Comparison of ENCODE assay signal across 21 cellular contexts in genomic region chr12:56728139-56728861, GRCh38. TPM values are rescaled to one million over a fixed set of nuclear protein-coding genes. Genes with fewer than 3 reads are reported as not detected.
"Had no signal": no experiment of that assay in that cellular context is flagged by ENCODE, and none has a peak within 500 bp of the region (broad histone marks: within the 10 kb centered on the region; RNA-seq: fewer than 3 reads in every experiment).

No MANE protein-coding gene starts in this region.

- H3K27me3 Mint-ChIP-seq: activated CD4-positive, alpha-beta memory T cell treated with anti-CD3 and anti-CD28 coated beads, Interleukin-2, amount 10 ng/mL, durations not matched to agents 7 days and 5 days; activated naive CD8-positive, alpha-beta T cell; effector memory CD8-positive, alpha-beta T cell; naive B cell; stimulated activated naive CD8-positive, alpha-beta T cell treated with anti-CD3 and anti-CD28 coated beads, Interleukin-15, amount 100 ng/mL, for 72 hours had no signal

- H3K27ac Mint-ChIP-seq: activated naive CD8-positive, alpha-beta T cell; neural progenitor cell had no signal

- H3K4me3 ChIP-seq: esophagus squamous epithelium, heart right ventricle, left ventricle myocardium inferior, mucosa of descending colon, neural progenitor cell, ovary, psoas muscle, suprapubic skin, transverse colon, vagina had no signal

- H3K4me2 ChIP-seq: neural progenitor cell had no signal

- DNase-seq: activated CD4-positive, alpha-beta memory T cell treated with anti-CD3 and anti-CD28 coated beads, Interleukin-2, amount 10 ng/mL, durations not matched to agents 7 days and 5 days; activated CD4-positive, alpha-beta T cell treated with anti-CD3 and anti-CD28 coated beads for 48 hours; activated CD4-positive, CD25-positive, alpha-beta regulatory T cell; activated gamma-delta T cell; activated T-cell treated with anti-CD3 and anti-CD28 coated beads, Interleukin-2, amount 50 U/mL, for 4 hours; effector memory CD8-positive, alpha-beta T cell; esophagus squamous epithelium; heart right ventricle; left ventricle myocardium inferior; mucosa of descending colon; naive B cell; psoas muscle; right cardiac atrium; stimulated activated naive CD8-positive, alpha-beta T cell treated with anti-CD3 and anti-CD28 coated beads, Interleukin-15, amount 100 ng/mL, for 72 hours; transverse colon had no signal

- H3K36me3 ChIP-seq: ovary had no signal

- H3K9me3 Mint-ChIP-seq: activated CD4-positive, alpha-beta memory T cell treated with anti-CD3 and anti-CD28 coated beads, Interleukin-2, amount 10 ng/mL, durations not matched to agents 7 days and 5 days; activated T-cell treated with anti-CD3 and anti-CD28 coated beads, Interleukin-2, amount 50 U/mL, for 4 hours; effector memory CD8-positive, alpha-beta T cell; naive B cell; neural progenitor cell; stimulated activated naive CD8-positive, alpha-beta T cell treated with anti-CD3 and anti-CD28 coated beads, Interleukin-15, amount 100 ng/mL, for 72 hours had no signal

- H3K9me3 ChIP-seq: esophagus squamous epithelium, heart right ventricle, left ventricle myocardium inferior, mucosa of descending colon, ovary, psoas muscle, suprapubic skin, transverse colon, vagina had no signal

- H3K27ac ChIP-seq: esophagus squamous epithelium, heart right ventricle, left ventricle myocardium inferior, neural progenitor cell, ovary, psoas muscle, suprapubic skin, transverse colon, vagina had no signal

- H2AFZ ChIP-seq: neural progenitor cell had no signal

- H3K9ac ChIP-seq: neural progenitor cell had no signal

- H3K27me3 ChIP-seq: esophagus squamous epithelium, heart right ventricle, neural progenitor cell, ovary, suprapubic skin, transverse colon, vagina had no signal

- ATAC-seq: activated T-cell treated with anti-CD3 and anti-CD28 coated beads, Interleukin-2, amount 50 U/mL, for 4 hours; effector memory CD8-positive, alpha-beta T cell; heart right ventricle; mucosa of descending colon; psoas muscle; right cardiac atrium; stimulated activated naive CD8-positive, alpha-beta T cell treated with anti-CD3 and anti-CD28 coated beads, Interleukin-15, amount 100 ng/mL, for 72 hours had no signal

- H3K4me3 Mint-ChIP-seq: activated CD4-positive, alpha-beta memory T cell treated with anti-CD3 and anti-CD28 coated beads, Interleukin-2, amount 10 ng/mL, durations not matched to agents 7 days and 5 days; activated naive CD8-positive, alpha-beta T cell; activated T-cell treated with anti-CD3 and anti-CD28 coated beads, Interleukin-2, amount 50 U/mL, for 4 hours; effector memory CD8-positive, alpha-beta T cell; neural progenitor cell; stimulated activated naive CD8-positive, alpha-beta T cell treated with anti-CD3 and anti-CD28 coated beads, Interleukin-15, amount 100 ng/mL, for 72 hours had no signal

RNA-seq across cellular contexts. Expression of gene HSD17B6, which starts 34.8 kb away (rescaled TPM):
- total RNA-seq: left ventricle myocardium inferior, skeletal muscle tissue had no signal
